In genomic region chr4:183926950-183927349, GRCh38 we compare ENCODE assay signal across 31 cellular contexts. TPM values are rescaled to one million over a fixed set of nuclear protein-coding genes. Genes with fewer than 3 reads are reported as not detected.
"Had no signal": no experiment of that assay in that cellular context is flagged by ENCODE, and none has a peak within 500 bp of the region (broad histone marks: within the 10 kb centered on the region; RNA-seq: fewer than 3 reads in every experiment).

No MANE protein-coding gene starts in this region.

- H3K36me3 ChIP-seq: ascending aorta, brain microvascular endothelial cell, breast epithelium, WERI-Rb-1 had no signal

- H3K4me3 ChIP-seq: ascending aorta, breast epithelium had no signal

- H3K27ac ChIP-seq: ascending aorta, brain microvascular endothelial cell, breast epithelium, WERI-Rb-1 had no signal

- H3K27me3 ChIP-seq: ascending aorta, brain microvascular endothelial cell, breast epithelium had no signal

- H3K4me1 ChIP-seq: ascending aorta, breast epithelium had no signal

- ATAC-seq: activated CD4-positive, alpha-beta T cell treated with anti-CD3 and anti-CD28 coated beads for 36 hours; activated CD4-positive, CD25-positive, alpha-beta regulatory T cell treated with anti-CD3 and anti-CD28 coated beads, Interleukin-2, amount 50 U/mL, for 24 hours; activated CD8-positive, alpha-beta memory T cell treated with anti-CD3 and anti-CD28 coated beads, Interleukin-2, amount 10 ng/mL, durations not matched to agents 7 days and 5 days; activated CD8-positive, alpha-beta T cell treated with anti-CD3 and anti-CD28 coated beads, Interleukin-2, amount 10 ng/mL, durations not matched to agents 7 days and 5 days; activated naive CD8-positive, alpha-beta T cell treated with anti-CD3 and anti-CD28 coated beads, Interleukin-2, amount 50 U/mL, for 24 hours had no signal

- H3K9me3 ChIP-seq: ascending aorta, breast epithelium had no signal

- DNase-seq: activated CD4-positive, alpha-beta memory T cell treated with anti-CD3 and anti-CD28 coated beads, Interleukin-2, amount 10 ng/mL, durations not matched to agents 7 days and 5 days; activated CD4-positive, alpha-beta T cell treated with anti-CD3 and anti-CD28 coated beads for 1 hour; activated CD4-positive, alpha-beta T cell treated with anti-CD3 and anti-CD28 coated beads for 36 hours; activated CD4-positive, alpha-beta T cell treated with anti-CD3 and anti-CD28 coated beads for 48 hours; activated CD4-positive, alpha-beta T cell treated with anti-CD3 and anti-CD28 coated beads, Interleukin-2, amount 10 ng/mL, durations not matched to agents 7 days and 5 days; activated CD4-positive, alpha-beta T cell treated with anti-CD3 and anti-CD28 coated beads, Interleukin-2, amount 50 U/mL, for 48 hours; activated CD4-positive, CD25-positive, alpha-beta regulatory T cell; activated CD8-positive, alpha-beta memory T cell treated with anti-CD3 and anti-CD28 coated beads for 24 hours; activated CD8-positive, alpha-beta memory T cell treated with anti-CD3 and anti-CD28 coated beads, Interleukin-2, amount 10 ng/mL, durations not matched to agents 7 days and 5 days; activated CD8-positive, alpha-beta memory T cell treated with anti-CD3 and anti-CD28 coated beads, Interleukin-2, amount 50 U/mL, for 48 hours; activated CD8-positive, alpha-beta T cell treated with anti-CD3 and anti-CD28 coated beads, Interleukin-2, amount 10 ng/mL, durations not matched to agents 7 days and 5 days; activated effector memory CD4-positive, alpha-beta T cell treated with Interleukin-2 at 50 U/mL for 16 hours; activated gamma-delta T cell; activated naive CD4-positive, alpha-beta T cell treated with anti-CD3 and anti-CD28 coated beads, Interleukin-2, amount 10 ng/mL, durations not matched to agents 7 days and 5 days; activated naive CD4-positive, alpha-beta T cell treated with Interleukin-2 at 50 U/mL for 16 hours; activated naive CD8-positive, alpha-beta T cell treated with anti-CD3 and anti-CD28 coated beads, Interleukin-2, amount 10 ng/mL, durations not matched to agents 7 days and 5 days; activated naive CD8-positive, alpha-beta T cell treated with anti-CD3 and anti-CD28 coated beads, Interleukin-2, amount 50 U/mL, for 24 hours; activated T-cell treated with anti-CD3 and anti-CD28 coated beads, Interleukin-2, amount 50 U/mL, for 24 hours; activated T-cell treated with anti-CD3 and anti-CD28 coated beads, Interleukin-2, amount 50 U/mL, for 48 hours; amygdala; anterior cingulate cortex; brain microvascular endothelial cell; central memory CD4-positive, alpha-beta T cell; T-helper 1 cell; T-helper 2 cell; T-helper 9 cell; WERI-Rb-1 had no signal

RNA-seq across cellular contexts. Expression of gene STOX2, which starts 21.8 kb away (rescaled TPM):
- total RNA-seq: activated CD4-positive, alpha-beta memory T cell treated with anti-CD3 and anti-CD28 coated beads, Interleukin-2, amount 10 ng/mL, durations not matched to agents 7 days and 5 days; activated CD4-positive, alpha-beta T cell treated with anti-CD3 and anti-CD28 coated beads for 36 hours; activated CD4-positive, alpha-beta T cell treated with anti-CD3 and anti-CD28 coated beads, Interleukin-2, amount 10 ng/mL, durations not matched to agents 7 days and 5 days; activated CD8-positive, alpha-beta memory T cell treated with anti-CD3 and anti-CD28 coated beads, Interleukin-2, amount 10 ng/mL, durations not matched to agents 7 days and 5 days; activated CD8-positive, alpha-beta T cell treated with anti-CD3 and anti-CD28 coated beads, Interleukin-2, amount 10 ng/mL, durations not matched to agents 7 days and 5 days; activated naive CD8-positive, alpha-beta T cell treated with anti-CD3 and anti-CD28 coated beads, Interleukin-2, amount 10 ng/mL, durations not matched to agents 7 days and 5 days; activated T-helper 2 cell treated with anti-CD3 and anti-CD28 coated beads, Interferon-gamma antibody, Interleukin-2, Interleukin-4, amounts not matched to agents 10 μg/mL and 5 μg/mL and 100 μg/mL, durations not matched to agents 14 hours and 24 hours and 36 hours had no signal
